Comparison of ENCODE assay signal across 1 cellular context in genomic region chr9:83231039-83231438, GRCh38.
TF ChIP-seq lines count a peak whose summit lies in the region.

No MANE protein-coding gene starts in this region.

TF ChIP-seq in WTC11, 78 proteins besides CTCF, POLR2A, EP300 and RAD21 (continued from another document):
- TF ChIP-seq STAT6 (CRISPR knock-in tag; conservative IDR thresholded peaks at IDR 0.05; ENCODE audit: low read depth), result no peak
- no peak for TF ChIP-seq ZNF121 (CRISPR knock-in tag; IDR thresholded peaks at IDR 0.05)
- TF ChIP-seq ZBTB21 (CRISPR knock-in tag; IDR thresholded peaks at IDR 0.05; ENCODE audit: borderline replicate concordance), result no peak
- no peak for TF ChIP-seq PRDM15 (CRISPR knock-in tag; IDR thresholded peaks at IDR 0.05)
